Comparison of ENCODE assay signal across 27 cellular contexts in the genomic region with DNA sequence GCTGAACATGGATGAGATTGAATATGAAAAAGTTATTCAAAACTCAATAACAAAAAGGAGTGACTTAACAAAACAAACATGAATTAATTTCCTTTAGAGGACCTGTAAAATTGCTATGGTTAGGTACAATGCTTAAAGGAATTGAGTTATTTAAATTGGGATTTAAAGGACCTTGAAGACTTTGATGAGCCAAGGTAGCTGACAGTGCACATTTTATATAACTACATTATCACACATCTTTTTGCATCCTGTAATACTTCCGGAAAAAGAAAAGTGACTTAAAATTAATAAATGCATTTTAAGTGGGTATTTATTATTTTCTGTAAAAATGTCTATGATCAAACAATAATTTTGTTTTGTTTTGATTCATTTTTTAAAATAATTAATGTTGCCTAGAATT.
"Had no signal": no experiment of that assay in that cellular context is flagged by ENCODE, and none has a peak within 500 bp of the region (broad histone marks: within the 10 kb centered on the region; RNA-seq: fewer than 3 reads in every experiment).

No MANE protein-coding gene starts in this region.

- FAIRE-seq: urothelium cell line had no signal

- H3K36me3 ChIP-seq: stomach, suprapubic skin, thoracic aorta, thyroid gland, tibial artery, tibial nerve, transverse colon, upper lobe of left lung, upper lobe of right lung, uterus, vagina had no signal

- H3K27me3 ChIP-seq: stomach, suprapubic skin, testis, thyroid gland, tibial artery, tibial nerve, transverse colon, upper lobe of left lung, upper lobe of right lung, uterus, vagina had no signal

- H3K9me3 ChIP-seq: testis, thoracic aorta, thyroid gland, tibial artery, upper lobe of right lung, uterus, vagina had no signal

- ATAC-seq: stimulated activated effector memory CD8-positive, alpha-beta T cell treated with anti-CD3 and anti-CD28 coated beads, Interleukin-12 subunit alpha, Interleukin-12 subunit beta, amount 100 ng/mL, for 72 hours; stimulated activated memory B cell treated with anti-CD40 and anti-IgM and Interleukin-4, amounts not matched to agents 10 μg/mL and 1 μg/mL and 100 μg/mL, for 72 hours; stimulated activated naive B cell treated with anti-CD40 and anti-IgM and Interleukin-4, amounts not matched to agents 10 μg/mL and 1 μg/mL and 100 μg/mL, for 72 hours; stimulated activated naive CD8-positive, alpha-beta T cell treated with anti-CD3 and anti-CD28 coated beads, Interleukin-15, amount 100 ng/mL, for 72 hours; stimulated activated naive CD8-positive, alpha-beta T cell treated with anti-CD3 and anti-CD28 coated beads, Interleukin-15, Interleukin-2, amounts not matched to agents 100 U/mL and 50 U/mL, for 24 hours; upper lobe of right lung had no signal

- H3K27ac ChIP-seq: stomach, suprapubic skin, testis, thoracic aorta, thyroid gland, tibial artery, tibial nerve, transverse colon, upper lobe of left lung, upper lobe of right lung, uterus, vagina had no signal

- DNase-seq: stimulated activated CD4-positive, alpha-beta T cell treated with anti-CD3 and anti-CD28 coated beads, Interleukin-2, amount 100 ng/mL, for 48 hours; stimulated activated CD4-positive, alpha-beta T cell treated with anti-CD3 and anti-CD28 coated beads, Interleukin-4, amount 100 ng/mL, for 1 hour; stimulated activated CD4-positive, alpha-beta T cell treated with anti-CD3 and anti-CD28 coated beads, Interleukin-4, amount 100 ng/mL, for 24 hours; stimulated activated CD4-positive, alpha-beta T cell treated with anti-CD3 and anti-CD28 coated beads, Interleukin-4, amount 100 ng/mL, for 4 hours; stimulated activated CD8-positive, alpha-beta memory T cell treated with anti-CD3 and anti-CD28 coated beads, Interleukin-4, amount 100 ng/mL, for 48 hours; stimulated activated naive B cell treated with anti-CD40 and anti-IgM and Interleukin-4, amounts not matched to agents 10 μg/mL and 1 μg/mL and 100 μg/mL, for 72 hours; stimulated activated naive CD4-positive, alpha-beta T cell; stimulated activated naive CD4-positive, alpha-beta T cell treated with Interleukin-2 at 50 U/mL for 16 hours; stimulated activated naive CD8-positive, alpha-beta T cell treated with anti-CD3 and anti-CD28 coated beads, Interleukin-15, amount 100 ng/mL, for 72 hours; stimulated activated naive CD8-positive, alpha-beta T cell treated with anti-CD3 and anti-CD28 coated beads, Interleukin-15, Interleukin-2, amounts not matched to agents 100 U/mL and 50 U/mL, for 24 hours; stomach; substantia nigra; testis; thyroid gland; tibial artery; transverse colon; trophoblast cell; upper lobe of left lung; upper lobe of right lung; uterus had no signal

- H3K4me1 ChIP-seq: stomach, suprapubic skin, testis, thyroid gland, tibial artery, tibial nerve, transverse colon, upper lobe of left lung, upper lobe of right lung, uterus, vagina had no signal

- H3K4me3 ChIP-seq: stomach, suprapubic skin, testis, thoracic aorta, thyroid gland, tibial artery, tibial nerve, transverse colon, upper lobe of left lung, upper lobe of right lung, uterus, vagina had no signal
